ENCODE assay signal across 12 cellular contexts in genomic region chr5:43161244-43161643, GRCh38. TPM values are rescaled to one million over a fixed set of nuclear protein-coding genes. Genes with fewer than 3 reads are reported as not detected.
DNase-seq lines count a peak whose midpoint lies in the region; ATAC-seq and TF ChIP-seq lines count a peak whose summit lies in the region.
"Had no signal": no experiment of that assay in that cellular context is flagged by ENCODE, and none has a peak within 500 bp of the region (broad histone marks: within the 10 kb centered on the region; RNA-seq: fewer than 3 reads in every experiment).

No MANE protein-coding gene starts in this region.

- no peaks in the 10 kb centered on the region for H3K9me3 Mint-ChIP-seq in activated naive CD8-positive, alpha-beta T cell treated with anti-CD3 and anti-CD28 coated beads for 36 hours
- no peaks in the 10 kb centered on the region for H3K9me3 Mint-ChIP-seq in HFFc6

- no peak for ATAC-seq in GM18498 (IDR thresholded peaks at IDR 0.05; ENCODE audit: unreplicated experiment)
- ATAC-seq: upper lobe of right lung had no signal

- no peak overlapping the region for H3K4me3 Mint-ChIP-seq in activated naive CD8-positive, alpha-beta T cell treated with anti-CD3 and anti-CD28 coated beads for 36 hours
- no peak overlapping the region for H3K4me3 Mint-ChIP-seq in HFFc6

- peaks cover 30% of the 10 kb centered on the region for H3K4me1 Mint-ChIP-seq in activated naive CD8-positive, alpha-beta T cell treated with anti-CD3 and anti-CD28 coated beads for 36 hours
- no peaks in the 10 kb centered on the region for H3K4me1 Mint-ChIP-seq in HFFc6 (ENCODE audit: low read depth)

- no peak for TF ChIP-seq CTCF in HFFc6 (IDR thresholded peaks at IDR 0.05)

- peak; percentile 3 for DNase-seq in stimulated activated CD4-positive, alpha-beta T cell treated with anti-CD3 and anti-CD28 coated beads, Interleukin-2, amount 100 ng/mL, for 4 hours (ENCODE audit: low read depth)
- DNase-seq in stimulated activated CD4-positive, alpha-beta T cell treated with anti-CD3 and anti-CD28 coated beads, Interleukin-4, amount 100 ng/mL, for 24 hours, result no peak
- DNase-seq in NOMO-1 treated with dmso at 0.1 percent for 144 hours (lab: John Stamatoyannopoulos, UW; ENCODE audit: unreplicated experiment), result peak; percentile 76
- peak; percentile 4 for DNase-seq in activated naive CD8-positive, alpha-beta T cell treated with anti-CD3 and anti-CD28 coated beads for 36 hours
- no peak for DNase-seq in EL
- no peak for DNase-seq in HFFc6
- DNase-seq in stimulated activated naive CD4-positive, alpha-beta T cell treated with Interleukin-2 at 50 U/mL for 16 hours (lab: John Stamatoyannopoulos, UW), result no peak
- DNase-seq: NCI-H1436 treated with DMSO at 0.1 percent for 48 hours, retina, upper lobe of right lung had no signal

- H3K36me3 Mint-ChIP-seq in activated naive CD8-positive, alpha-beta T cell treated with anti-CD3 and anti-CD28 coated beads for 36 hours, result peaks cover 64% of the 10 kb centered on the region
- H3K36me3 Mint-ChIP-seq in HFFc6 (ENCODE audit: low read depth), result peaks cover 22% of the 10 kb centered on the region

- H3K27ac Mint-ChIP-seq in activated naive CD8-positive, alpha-beta T cell treated with anti-CD3 and anti-CD28 coated beads for 36 hours, result peak overlapping the region; percentile 84
- no peak overlapping the region for H3K27ac Mint-ChIP-seq in HFFc6

- H3K27me3 Mint-ChIP-seq in activated naive CD8-positive, alpha-beta T cell treated with anti-CD3 and anti-CD28 coated beads for 36 hours, result no peaks in the 10 kb centered on the region
- H3K27me3 Mint-ChIP-seq in HFFc6 (ENCODE audit: insufficient read depth), result no peaks in the 10 kb centered on the region; the same call in 1 of the 2 replicates

RNA-seq across cellular contexts. Expression of gene NIM1K, which starts 30.8 kb away (rescaled TPM):
- total RNA-seq in activated naive CD8-positive, alpha-beta T cell treated with anti-CD3 and anti-CD28 coated beads for 36 hours, result 1 to 10 TPM; 2.0 to 2.1 TPM
- under 1 TPM; 0.14 to 0.85 (median 0.38) TPM for total RNA-seq in HFFc6 (2021; fragmentation: NEBNext Ultra II Directional; extraction: Animal tissue kit (Norgen Biotek cat#: 25700))
- total RNA-seq: glomerular endothelial cell had no signal

RNA-seq across cellular contexts. Expression of gene ZNF131, which starts 40.5 kb away (rescaled TPM):
- 10 to 100 TPM; 33.7 to 35.9 TPM for total RNA-seq in activated naive CD8-positive, alpha-beta T cell treated with anti-CD3 and anti-CD28 coated beads for 36 hours
- 10 to 100 TPM; 29.1 to 34.3 (median 31.8) TPM for total RNA-seq in HFFc6 (2021; fragmentation: NEBNext Ultra II Directional; extraction: Animal tissue kit (Norgen Biotek cat#: 25700))

Comparison
In these comparisons a context has a peak if more than half of its experiments do, and no peak if none do; other contexts are left out.
1. DNase-seq: peak in stimulated activated CD4-positive, alpha-beta T cell treated with anti-CD3 and anti-CD28 coated beads, Interleukin-2, amount 100 ng/mL, for 4 hours (single experiment), NOMO-1 treated with dmso at 0.1 percent for 144 hours (single experiment) and activated naive CD8-positive, alpha-beta T cell treated with anti-CD3 and anti-CD28 coated beads for 36 hours (single experiment); none in stimulated activated CD4-positive, alpha-beta T cell treated with anti-CD3 and anti-CD28 coated beads, Interleukin-4, amount 100 ng/mL, for 24 hours (single experiment), EL (single experiment), HFFc6 (single experiment) and stimulated activated naive CD4-positive, alpha-beta T cell treated with Interleukin-2 at 50 U/mL for 16 hours (single experiment).